23 cellular contexts compared by ENCODE assay signal in genomic region chr16:81803332-81803731, GRCh38. TPM values are rescaled to one million over a fixed set of nuclear protein-coding genes. Genes with fewer than 3 reads are reported as not detected.
"Had no signal": no experiment of that assay in that cellular context is flagged by ENCODE, and none has a peak within 500 bp of the region (broad histone marks: within the 10 kb centered on the region; RNA-seq: fewer than 3 reads in every experiment).

No MANE protein-coding gene starts in this region.

- H3K9me3 Mint-ChIP-seq: activated naive CD4-positive, alpha-beta T cell treated with anti-CD3 and anti-CD28 coated beads for 36 hours; activated T-cell treated with anti-CD3 and anti-CD28 coated beads, Interleukin-2, amount 50 U/mL, for 72 hours had no signal

- H3K4me1 Mint-ChIP-seq: neural crest cell had no signal

- H3K36me3 ChIP-seq: breast epithelium, heart left ventricle, stomach, suprapubic skin, tibial nerve had no signal

- H3K27ac ChIP-seq: breast epithelium, epithelial cell of prostate, heart left ventricle, stomach, suprapubic skin, tibial nerve had no signal

- H3K27ac Mint-ChIP-seq: activated naive CD4-positive, alpha-beta T cell treated with anti-CD3 and anti-CD28 coated beads for 36 hours; activated T-cell treated with anti-CD3 and anti-CD28 coated beads, Interleukin-2, amount 50 U/mL, for 72 hours; progenitor cell of endocrine pancreas; T-helper 17 cell had no signal

- DNase-seq: activated CD4-positive, alpha-beta T cell treated with anti-CD3 and anti-CD28 coated beads for 4 hours; activated CD4-positive, alpha-beta T cell treated with anti-CD3 and anti-CD28 coated beads, Interleukin-2, amount 50 U/mL, for 48 hours; activated CD4-positive, CD25-positive, alpha-beta regulatory T cell; activated effector memory CD4-positive, alpha-beta T cell treated with Interleukin-2 at 50 U/mL for 16 hours; activated naive CD4-positive, alpha-beta T cell treated with anti-CD3 and anti-CD28 coated beads for 36 hours; activated naive CD8-positive, alpha-beta T cell treated with anti-CD3 and anti-CD28 coated beads, Interleukin-2, amount 10 ng/mL, durations not matched to agents 7 days and 5 days; activated T-cell treated with anti-CD3 and anti-CD28 coated beads, Interleukin-2, amount 50 U/mL, for 72 hours; amniotic stem cell; cerebellar nuclear complex; heart left ventricle; islet precursor cell; left cardiac atrium; retina; stimulated activated CD4-positive, alpha-beta T cell treated with anti-CD3 and anti-CD28 coated beads, Interleukin-4, amount 100 ng/mL, for 24 hours; stomach; T-helper 17 cell had no signal

- ATAC-seq: activated T-cell treated with anti-CD3 and anti-CD28 coated beads, Interleukin-2, amount 50 U/mL, for 72 hours; heart left ventricle had no signal

- H3K4me3 Mint-ChIP-seq: activated naive CD4-positive, alpha-beta T cell treated with anti-CD3 and anti-CD28 coated beads for 36 hours; activated naive CD8-positive, alpha-beta T cell treated with anti-CD3 and anti-CD28 coated beads, Interleukin-2, amount 10 ng/mL, durations not matched to agents 7 days and 5 days; activated T-cell treated with anti-CD3 and anti-CD28 coated beads, Interleukin-2, amount 50 U/mL, for 72 hours; neural crest cell; T-helper 17 cell had no signal

- H3K27me3 ChIP-seq: breast epithelium, heart left ventricle, stomach, suprapubic skin, tibial nerve had no signal

- H3K4me1 ChIP-seq: breast epithelium had no signal

- H3K27me3 Mint-ChIP-seq: T-helper 17 cell had no signal

- H3K9me3 ChIP-seq: breast epithelium, heart left ventricle, stomach, suprapubic skin had no signal

- H3K4me3 ChIP-seq: breast epithelium, heart left ventricle, stomach, suprapubic skin, tibial nerve had no signal

RNA-seq across cellular contexts. Expression of gene PLCG2, which starts 24.2 kb away (rescaled TPM):
- total RNA-seq: osteocyte had no signal
